ENCODE assay signal across 20 cellular contexts in genomic region chr9:113129466-113129865, GRCh38. TPM values are rescaled to one million over a fixed set of nuclear protein-coding genes. Genes with fewer than 3 reads are reported as not detected.
DNase-seq lines count a peak whose midpoint lies in the region; ATAC-seq, FAIRE-seq and TF ChIP-seq lines count a peak whose summit lies in the region.
"Had no signal": no experiment of that assay in that cellular context is flagged by ENCODE, and none has a peak within 500 bp of the region (broad histone marks: within the 10 kb centered on the region; RNA-seq: fewer than 3 reads in every experiment).

No MANE protein-coding gene starts in this region.

- H3K4me3 ChIP-seq in A549: no peak overlapping the region
- H3K4me3 ChIP-seq in IMR-90 (ENCODE audit: insufficient read depth, low read depth, low read length): no peak overlapping the region
- H3K4me3 ChIP-seq in transverse colon: no peak overlapping the region
- H3K4me3 ChIP-seq: BLaER1 treated with 17β-estradiol and CSF1 and Interleukin-3, amounts not matched to agents 10 nM and 100 nM had no signal

- no peak overlapping the region for H2AK9ac ChIP-seq in IMR-90 (replicated peaks; ENCODE audit: low read depth, low read length, poor library complexity)

- in situ Hi-C loops in IMR-90 (cut with MboI; ENCODE audit: low sequenced_read_pairs): no loop called here
- in situ Hi-C loops in transverse colon (cut with MboI; ENCODE audit: low pct_ligation_motif_present in 1 of 4, low pct_unique_long_range_greater_than_20kb in 1 of 4, low sequenced_read_pairs in 3 of 4): loop anchor here in 3 of 4 donors (25.0 kb wide), 3 partner anchors 108 to 533 kb away; no protein-coding TSS in a partner anchor

- no peaks in the 10 kb centered on the region for H3K9me1 ChIP-seq in IMR-90 (ENCODE audit: insufficient read depth, low read length)

- H3K9ac ChIP-seq in IMR-90 (ENCODE audit: low read depth, low read length): no peak overlapping the region
- H3K9ac ChIP-seq: BLaER1 treated with 17β-estradiol and CSF1 and Interleukin-3, amounts not matched to agents 10 nM and 100 nM had no signal

- no peaks in the 10 kb centered on the region for H3K79me1 ChIP-seq in IMR-90 (ENCODE audit: low read depth in 1 of 2, low read length in 2 of 2)

- TF ChIP-seq POLR2A in A549 (IDR thresholded peaks at IDR 0.05; ENCODE audit: low read length): no peak
- no peak for TF ChIP-seq POLR2A in IMR-90 (IDR thresholded peaks at IDR 0.05; ENCODE audit: low read depth, low read length)
- TF ChIP-seq POLR2A in transverse colon (IDR thresholded peaks at IDR 0.05): no peak

- H3K36me3 ChIP-seq in IMR-90 (ENCODE audit: control insufficient read depth, insufficient read depth, low read length) (no peaks in the 10 kb centered on the region), transverse colon (no peaks in the 10 kb centered on the region)
- H3K36me3 ChIP-seq: BLaER1 treated with 17β-estradiol and CSF1 and Interleukin-3, amounts not matched to agents 10 nM and 100 nM had no signal

- H3K27me3 ChIP-seq in IMR-90 (ENCODE audit: control insufficient read depth, insufficient read depth, low read length) (peaks cover 3% of the 10 kb centered on the region; the same call in 1 of the 2 replicates), transverse colon (peaks cover 28% of the 10 kb centered on the region)
- H3K27me3 ChIP-seq: BLaER1 treated with 17β-estradiol and CSF1 and Interleukin-3, amounts not matched to agents 10 nM and 100 nM had no signal

- H2BK15ac ChIP-seq in IMR-90 (ENCODE audit: low read depth, low read length): no peak overlapping the region

- no peak overlapping the region for H3K18ac ChIP-seq in IMR-90 (ENCODE audit: low read depth, low read length)

- H2BK120ac ChIP-seq in IMR-90 (ENCODE audit: low read depth, low read length): no peak overlapping the region

- POLR2A ChIA-PET in A549 (lab: Yijun Ruan, JAX): no interaction called here
- POLR2A ChIA-PET in IMR-90 (lab: Charles Lee; ENCODE audit: unreplicated experiment): no interaction called here

- no peak overlapping the region for H4K91ac ChIP-seq in IMR-90 (ENCODE audit: insufficient read depth, low read depth, low read length)

- H3K56ac ChIP-seq in IMR-90 (ENCODE audit: extremely low read depth, insufficient read depth, low read length): no peak overlapping the region

- H3K27ac ChIP-seq in A549 (no peak overlapping the region), IMR-90 (ENCODE audit: insufficient read depth, low read length) (no peak overlapping the region), caudate nucleus (ENCODE audit: low read depth, low read length) (peak overlapping the region; percentile 52), transverse colon (no peak overlapping the region)
- H3K27ac ChIP-seq: BLaER1 treated with 17β-estradiol and CSF1 and Interleukin-3, amounts not matched to agents 10 nM and 100 nM; C4-2B had no signal

- no peak overlapping the region for H2BK5ac ChIP-seq in IMR-90 (ENCODE audit: low read depth, low read length, poor library complexity, severe bottlenecking)

- TF ChIP-seq RAD21 in A549 (conservative IDR thresholded peaks at IDR 0.05 in 1 of 2, IDR thresholded peaks at IDR 0.05 in 1 of 2): no peak
- TF ChIP-seq RAD21 in IMR-90 (IDR thresholded peaks at IDR 0.05; ENCODE audit: low read length): no peak

- H3K23ac ChIP-seq in IMR-90 (ENCODE audit: low read depth, low read length): no peak overlapping the region

- no peak overlapping the region for H2AK5ac ChIP-seq in IMR-90 (ENCODE audit: low read depth, low read length)

- no peaks in the 10 kb centered on the region for H4K20me1 ChIP-seq in IMR-90 (ENCODE audit: insufficient read depth, low read length)
- H4K20me1 ChIP-seq: BLaER1 treated with 17β-estradiol and CSF1 and Interleukin-3, amounts not matched to agents 10 nM and 100 nM had no signal

- no peaks in the 10 kb centered on the region for H3K4me1 ChIP-seq in A549
- no peaks in the 10 kb centered on the region for H3K4me1 ChIP-seq in IMR-90 (ENCODE audit: control insufficient read depth, insufficient read depth, low read length)
- no peaks in the 10 kb centered on the region for H3K4me1 ChIP-seq in transverse colon
- H3K4me1 ChIP-seq: Caco-2 had no signal

- H3K4me2 ChIP-seq in A549 (no peak overlapping the region), IMR-90 (ENCODE audit: low read depth, low read length) (no peak overlapping the region)

- dilution Hi-C loops in IMR-90 (cut with HindIII; ENCODE audit: low sequenced_read_pairs, unreplicated experiment): no loop called here

- CTCF ChIA-PET in A549 (lab: Yijun Ruan, JAX) (no interaction called here), IMR-90 (lab: Yijun Ruan, JAX) (no interaction called here)

- no peak for FAIRE-seq in A549 (lab: Jason Lieb, UNC)
- FAIRE-seq: A204.1, D721Med, G401.6, GM12891 had no signal

- BruUV-seq in IMR-90 (replicated peaks; lab: Mats Ljungman, UMichigan): no TSS peak

- TF ChIP-seq EP300 in A549 (IDR thresholded peaks at IDR 0.05) (no peak), transverse colon (IDR thresholded peaks at IDR 0.05; ENCODE audit: low read depth) (no peak)

- no peak overlapping the region for H3K14ac ChIP-seq in IMR-90 (replicated peaks; ENCODE audit: low read depth, low read length)

- H2BK20ac ChIP-seq in IMR-90 (ENCODE audit: low read depth, low read length): no peak overlapping the region

- no peak overlapping the region for H4K8ac ChIP-seq in IMR-90 (ENCODE audit: low read depth in 2 of 2, low read length in 2 of 2)

- H2AFZ ChIP-seq in IMR-90 (replicated peaks; ENCODE audit: low read length, poor library complexity): no peak overlapping the region

- intact Hi-C loops in IMR-90 (cut with micrococcal nuclease) (no loop called here), transverse colon (cut with DNase I; ENCODE audit: low total_unique reads) (loop anchor here (5.0 kb wide), 1 partner anchor 1267 kb away; no protein-coding TSS in a partner anchor)

- ATAC-seq in A549 (no peak), IMR-90 (ENCODE audit: low read depth) (no peak), GM18519 (IDR thresholded peaks at IDR 0.05; ENCODE audit: low FRiP score, unreplicated experiment) (no peak), HG03521 (IDR thresholded peaks at IDR 0.05; ENCODE audit: unreplicated experiment) (no peak)
- ATAC-seq: CD8-positive, alpha-beta T cell had no signal

- DNase-seq in A549 (ENCODE audit: low read depth in 1 of 2, low spot score in 1 of 2): no peak
- DNase-seq in IMR-90: no peak
- DNase-seq in caudate nucleus (lab: John Stamatoyannopoulos, UW): no peak
- DNase-seq in transverse colon: no peak
- DNase-seq: 8988T; AML-193; Caco-2; Calu3; CD4-positive, alpha-beta T cell; CD8-positive, alpha-beta T cell; DMS79 treated with DMSO at 0.1 percent for 48 hours; GF-D8 had no signal

- TF ChIP-seq CTCF in A549 (IDR thresholded peaks at IDR 0.05) (no peak), IMR-90 (conservative IDR thresholded peaks at IDR 0.05; ENCODE audit: low read depth, low read length) (no peak), transverse colon (IDR thresholded peaks at IDR 0.05) (no peak)

- H3K9me3 ChIP-seq in A549: peaks cover 4% of the 10 kb centered on the region; the same call in 1 of the 3 replicates
- H3K9me3 ChIP-seq in IMR-90 (ENCODE audit: control insufficient read depth, insufficient read depth, low read length): no peaks in the 10 kb centered on the region
- no peaks in the 10 kb centered on the region for H3K9me3 ChIP-seq in transverse colon
- H3K9me3 ChIP-seq: BLaER1 treated with 17β-estradiol and CSF1 and Interleukin-3, amounts not matched to agents 10 nM and 100 nM; Caco-2 had no signal

- H4K5ac ChIP-seq in IMR-90 (ENCODE audit: low read depth, low read length): no peak overlapping the region

- no peak overlapping the region for H3K4ac ChIP-seq in IMR-90 (ENCODE audit: low read depth, low read length)

TF ChIP-seq in A549, 52 proteins besides CTCF, POLR2A, EP300 and RAD21:
- TF ChIP-seq MAFK (IDR thresholded peaks at IDR 0.05; ENCODE audit: partially characterized antibody) (peak; percentile 82), ZFP36 (IDR thresholded peaks at IDR 0.05; ENCODE audit: borderline replicate concordance, partially characterized antibody) (no peak)

TF ChIP-seq in IMR-90, 13 proteins besides CTCF, POLR2A, EP300 and RAD21:
- TF ChIP-seq CEBPB (IDR thresholded peaks at IDR 0.05; ENCODE audit: low read depth, low read length) (no peak), RFX5 (IDR thresholded peaks at IDR 0.05; ENCODE audit: low read depth, low read length) (no peak), FOS (IDR thresholded peaks at IDR 0.05; ENCODE audit: low read depth, low read length) (no peak), MAFK (IDR thresholded peaks at IDR 0.05; ENCODE audit: low read depth, low read length) (peak; percentile 59), MXI1 (IDR thresholded peaks at IDR 0.05; ENCODE audit: borderline replicate concordance, low read depth, low read length) (no peak)

RNA-seq across cellular contexts. Expression of gene SLC31A2, which starts 21.3 kb away (rescaled TPM):
- polyA plus RNA-seq in A549 (2011; rRNA removed) (5.8 and 7.5 TPM in 2 replicates), A549 (2017; fragmentation: RNase III; extraction: RNeasy Plus Mini Kit Qiagen cat#74134 plus additional on column Dnase treatment) (5.0 to 5.9 TPM (median 5.4 TPM) in 3 replicates), IMR-90 (2012; rRNA removed) (5.1 and 6.3 TPM in 2 replicates)
- polyA plus RNA-seq in A549 (2012; cell fraction: cytosol; rRNA removed): 4.8 and 7.1 TPM in 2 replicates
- 3.8 and 5.3 TPM in 2 replicates for polyA plus RNA-seq in A549 (2012; cell fraction: nucleus; rRNA removed)
- polyA minus RNA-seq in A549 (2011; rRNA and poly(A)+ RNA removed): 5.9 and 6.8 TPM in 2 replicates
- total RNA-seq in IMR-90 (2012; rRNA removed) (5.8 and 7.2 TPM in 2 replicates), transverse colon (10 to 100 TPM in 3 of 4 donors, 1 to 10 TPM in 1; 4.4 to 81.6 (median 40.3) TPM)
- 3.9 and 4.7 TPM in 2 replicates for polyA plus RNA-seq in IMR-90 (2012; cell fraction: cytosol; rRNA removed)
- 2.0 and 2.7 TPM in 2 replicates for polyA plus RNA-seq in IMR-90 (2012; cell fraction: nucleus; rRNA removed; ENCODE audit: low replicate concordance)
